In the genomic region with DNA sequence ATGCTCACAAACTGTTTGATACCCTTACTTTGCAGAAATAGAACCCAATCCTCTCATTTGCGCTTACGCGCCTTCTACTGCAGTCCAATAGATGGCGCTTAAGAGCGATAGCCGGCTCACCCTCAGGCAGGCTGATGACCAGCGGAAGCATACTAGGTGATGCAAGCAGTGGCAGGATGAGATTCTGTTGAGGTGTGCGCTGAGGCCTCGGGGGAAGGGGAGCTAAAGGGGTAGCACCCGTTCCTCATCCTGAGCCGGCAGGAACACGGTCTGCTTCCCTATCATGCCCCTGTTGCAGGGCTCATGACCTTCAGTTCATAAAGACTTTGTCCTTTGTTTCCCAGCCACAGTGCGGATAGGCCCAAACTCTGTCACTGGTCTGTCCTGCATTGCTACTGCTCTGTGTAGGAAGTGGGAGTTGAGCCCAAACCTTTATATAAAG, we compare ENCODE assay signal across 1 cellular context.
TF ChIP-seq lines count a peak whose summit lies in the region.

No MANE protein-coding gene starts in this region.

TF ChIP-seq in WTC11, 78 proteins besides CTCF, POLR2A, EP300 and RAD21 (continued from another document):
- TF ChIP-seq, protein P1, sequence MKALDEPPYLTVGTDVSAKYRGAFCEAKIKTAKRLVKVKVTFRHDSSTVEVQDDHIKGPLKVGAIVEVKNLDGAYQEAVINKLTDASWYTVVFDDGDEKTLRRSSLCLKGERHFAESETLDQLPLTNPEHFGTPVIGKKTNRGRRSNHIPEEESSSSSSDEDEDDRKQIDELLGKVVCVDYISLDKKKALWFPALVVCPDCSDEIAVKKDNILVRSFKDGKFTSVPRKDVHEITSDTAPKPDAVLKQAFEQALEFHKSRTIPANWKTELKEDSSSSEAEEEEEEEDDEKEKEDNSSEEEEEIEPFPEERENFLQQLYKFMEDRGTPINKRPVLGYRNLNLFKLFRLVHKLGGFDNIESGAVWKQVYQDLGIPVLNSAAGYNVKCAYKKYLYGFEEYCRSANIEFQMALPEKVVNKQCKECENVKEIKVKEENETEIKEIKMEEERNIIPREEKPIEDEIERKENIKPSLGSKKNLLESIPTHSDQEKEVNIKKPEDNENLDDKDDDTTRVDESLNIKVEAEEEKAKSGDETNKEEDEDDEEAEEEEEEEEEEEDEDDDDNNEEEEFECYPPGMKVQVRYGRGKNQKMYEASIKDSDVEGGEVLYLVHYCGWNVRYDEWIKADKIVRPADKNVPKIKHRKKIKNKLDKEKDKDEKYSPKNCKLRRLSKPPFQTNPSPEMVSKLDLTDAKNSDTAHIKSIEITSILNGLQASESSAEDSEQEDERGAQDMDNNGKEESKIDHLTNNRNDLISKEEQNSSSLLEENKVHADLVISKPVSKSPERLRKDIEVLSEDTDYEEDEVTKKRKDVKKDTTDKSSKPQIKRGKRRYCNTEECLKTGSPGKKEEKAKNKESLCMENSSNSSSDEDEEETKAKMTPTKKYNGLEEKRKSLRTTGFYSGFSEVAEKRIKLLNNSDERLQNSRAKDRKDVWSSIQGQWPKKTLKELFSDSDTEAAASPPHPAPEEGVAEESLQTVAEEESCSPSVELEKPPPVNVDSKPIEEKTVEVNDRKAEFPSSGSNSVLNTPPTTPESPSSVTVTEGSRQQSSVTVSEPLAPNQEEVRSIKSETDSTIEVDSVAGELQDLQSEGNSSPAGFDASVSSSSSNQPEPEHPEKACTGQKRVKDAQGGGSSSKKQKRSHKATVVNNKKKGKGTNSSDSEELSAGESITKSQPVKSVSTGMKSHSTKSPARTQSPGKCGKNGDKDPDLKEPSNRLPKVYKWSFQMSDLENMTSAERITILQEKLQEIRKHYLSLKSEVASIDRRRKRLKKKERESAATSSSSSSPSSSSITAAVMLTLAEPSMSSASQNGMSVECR (CRISPR knock-in tag; IDR thresholded peaks at IDR 0.05; ENCODE audit: borderline replicate concordance) = 0 out of 2 replicates have a peak, but pooled peaks have one; percentile 27
- TF ChIP-seq, protein P2, sequence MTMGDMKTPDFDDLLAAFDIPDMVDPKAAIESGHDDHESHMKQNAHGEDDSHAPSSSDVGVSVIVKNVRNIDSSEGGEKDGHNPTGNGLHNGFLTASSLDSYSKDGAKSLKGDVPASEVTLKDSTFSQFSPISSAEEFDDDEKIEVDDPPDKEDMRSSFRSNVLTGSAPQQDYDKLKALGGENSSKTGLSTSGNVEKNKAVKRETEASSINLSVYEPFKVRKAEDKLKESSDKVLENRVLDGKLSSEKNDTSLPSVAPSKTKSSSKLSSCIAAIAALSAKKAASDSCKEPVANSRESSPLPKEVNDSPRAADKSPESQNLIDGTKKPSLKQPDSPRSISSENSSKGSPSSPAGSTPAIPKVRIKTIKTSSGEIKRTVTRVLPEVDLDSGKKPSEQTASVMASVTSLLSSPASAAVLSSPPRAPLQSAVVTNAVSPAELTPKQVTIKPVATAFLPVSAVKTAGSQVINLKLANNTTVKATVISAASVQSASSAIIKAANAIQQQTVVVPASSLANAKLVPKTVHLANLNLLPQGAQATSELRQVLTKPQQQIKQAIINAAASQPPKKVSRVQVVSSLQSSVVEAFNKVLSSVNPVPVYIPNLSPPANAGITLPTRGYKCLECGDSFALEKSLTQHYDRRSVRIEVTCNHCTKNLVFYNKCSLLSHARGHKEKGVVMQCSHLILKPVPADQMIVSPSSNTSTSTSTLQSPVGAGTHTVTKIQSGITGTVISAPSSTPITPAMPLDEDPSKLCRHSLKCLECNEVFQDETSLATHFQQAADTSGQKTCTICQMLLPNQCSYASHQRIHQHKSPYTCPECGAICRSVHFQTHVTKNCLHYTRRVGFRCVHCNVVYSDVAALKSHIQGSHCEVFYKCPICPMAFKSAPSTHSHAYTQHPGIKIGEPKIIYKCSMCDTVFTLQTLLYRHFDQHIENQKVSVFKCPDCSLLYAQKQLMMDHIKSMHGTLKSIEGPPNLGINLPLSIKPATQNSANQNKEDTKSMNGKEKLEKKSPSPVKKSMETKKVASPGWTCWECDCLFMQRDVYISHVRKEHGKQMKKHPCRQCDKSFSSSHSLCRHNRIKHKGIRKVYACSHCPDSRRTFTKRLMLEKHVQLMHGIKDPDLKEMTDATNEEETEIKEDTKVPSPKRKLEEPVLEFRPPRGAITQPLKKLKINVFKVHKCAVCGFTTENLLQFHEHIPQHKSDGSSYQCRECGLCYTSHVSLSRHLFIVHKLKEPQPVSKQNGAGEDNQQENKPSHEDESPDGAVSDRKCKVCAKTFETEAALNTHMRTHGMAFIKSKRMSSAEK (CRISPR knock-in tag; IDR thresholded peaks at IDR 0.05; ENCODE audit: borderline replicate concordance) = peak; percentile 42; the same call in 1 of the 2 replicates
- peak; percentile 63; the same call in 1 of the 2 replicates for TF ChIP-seq FOXP1 (CRISPR knock-in tag; IDR thresholded peaks at IDR 0.05; ENCODE audit: borderline replicate concordance)
